In the genomic region with DNA sequence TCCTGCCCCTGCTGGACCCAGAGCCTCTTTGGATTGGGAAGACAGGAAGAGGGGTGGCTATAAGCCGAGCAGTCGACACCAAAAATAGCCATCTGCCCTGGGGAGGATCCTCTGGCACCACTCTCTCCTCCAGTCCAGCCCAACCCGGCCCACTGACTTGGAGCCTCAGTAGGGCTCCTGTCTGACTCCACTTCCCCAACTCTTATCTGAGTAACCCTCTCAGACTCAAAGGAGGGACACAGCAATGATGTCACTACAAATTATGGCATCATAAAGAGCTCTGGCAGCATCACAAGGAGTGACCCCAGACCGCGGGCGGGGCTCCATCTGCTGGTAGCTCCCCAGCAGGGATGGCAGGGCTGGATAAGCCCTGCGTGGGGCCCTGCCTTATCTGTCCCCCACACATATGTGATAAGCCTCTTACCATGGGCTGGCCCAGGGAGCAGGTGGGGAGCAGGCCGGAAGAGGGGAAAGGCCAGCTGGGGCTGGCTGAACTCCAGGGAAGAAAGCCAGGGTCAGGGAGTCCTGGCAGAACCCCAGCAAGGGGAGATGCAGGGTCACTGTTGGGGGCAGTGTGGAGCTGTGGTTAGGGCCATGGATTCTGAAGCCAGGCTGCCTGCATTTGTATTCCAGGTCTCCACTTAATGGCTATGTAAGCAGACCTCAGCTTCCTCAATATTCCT, we compare ENCODE assay signal across 1 cellular context.
TF ChIP-seq lines count a peak whose summit lies in the region.

No MANE protein-coding gene starts in this region.

TF ChIP-seq in K562, 482 proteins besides CTCF, POLR2A, EP300 and RAD21 (continued from another document and continues in another):
- TF ChIP-seq BRF2 (IDR thresholded peaks at IDR 0.05; ENCODE audit: borderline replicate concordance, insufficient read depth, insufficient read length) (no peak), MAFK (IDR thresholded peaks at IDR 0.05; ENCODE audit: low read length) (peak; percentile 47), CREBBP (IDR thresholded peaks at IDR 0.05; ENCODE audit: low read depth, low read length) (no peak), DMBX1 (CRISPR knock-in tag; IDR thresholded peaks at IDR 0.05; ENCODE audit: borderline replicate concordance) (peak; percentile 99), ZNF561 (CRISPR knock-in tag; conservative IDR thresholded peaks at IDR 0.05) (peak; percentile 59; the same call in 1 of the 2 replicates), ZNF197 (CRISPR knock-in tag; IDR thresholded peaks at IDR 0.05; ENCODE audit: low read depth) (peak; percentile 100), GATA2 (CRISPR knock-in tag; IDR thresholded peaks at IDR 0.05) (peak; percentile 100), ZNF644 (tag; IDR thresholded peaks at IDR 0.05; ENCODE audit: low read depth) (peak; percentile 100), E2F8 (IDR thresholded peaks at IDR 0.05; ENCODE audit: low read depth, partially characterized antibody) (peak; percentile 84), KAT2B (IDR thresholded peaks at IDR 0.05; ENCODE audit: low read depth, low read length) (no peak), FIP1L1 (IDR thresholded peaks at IDR 0.05; ENCODE audit: low read depth, low read length, poor library complexity, severe bottlenecking) (peak; percentile 53), RNF2 (IDR thresholded peaks at IDR 0.05) (peak; percentile 99), RBM15 (IDR thresholded peaks at IDR 0.05; ENCODE audit: insufficient read depth, low read length) (no peak), HOXB6 (CRISPR knock-in tag; IDR thresholded peaks at IDR 0.05; ENCODE audit: borderline replicate concordance) (no peak), YBX1 (IDR thresholded peaks at IDR 0.05) (no peak), ZNF24 (IDR thresholded peaks at IDR 0.05) (peak; percentile 93), ZNF785 (CRISPR knock-in tag; IDR thresholded peaks at IDR 0.05) (peak; percentile 69; the same call in 1 of the 2 replicates), CREB3L1 (IDR thresholded peaks at IDR 0.05; ENCODE audit: borderline replicate concordance, low read depth) (peak; percentile 73; the same call in 1 of the 2 replicates), U2AF1 (optimal IDR thresholded peaks at IDR 0.05; ENCODE audit: low read depth, low read length) (no peak), RBM39 (optimal IDR thresholded peaks at IDR 0.05; ENCODE audit: low read depth, low read length) (peak; percentile 27), MGA (IDR thresholded peaks at IDR 0.05) (no peak; the same call in 1 of the 2 replicates), CHD1 (IDR thresholded peaks at IDR 0.05; ENCODE audit: low read length) (no peak), ESRRA (IDR thresholded peaks at IDR 0.05; ENCODE audit: borderline replicate concordance, low read depth) (peak; percentile 90), FOXK2 (conservative IDR thresholded peaks at IDR 0.05 in 1 of 2, IDR thresholded peaks at IDR 0.05 in 1 of 2; ENCODE audit: low read depth in 2 of 2) (peak; percentile 4 to 46; a peak in 1 of 4 replicates), TAF7 (tag; IDR thresholded peaks at IDR 0.05) (no peak), NFYB (IDR thresholded peaks at IDR 0.05; ENCODE audit: extremely low read depth, insufficient read length) (no peak)
- TF ChIP-seq, protein P1, sequence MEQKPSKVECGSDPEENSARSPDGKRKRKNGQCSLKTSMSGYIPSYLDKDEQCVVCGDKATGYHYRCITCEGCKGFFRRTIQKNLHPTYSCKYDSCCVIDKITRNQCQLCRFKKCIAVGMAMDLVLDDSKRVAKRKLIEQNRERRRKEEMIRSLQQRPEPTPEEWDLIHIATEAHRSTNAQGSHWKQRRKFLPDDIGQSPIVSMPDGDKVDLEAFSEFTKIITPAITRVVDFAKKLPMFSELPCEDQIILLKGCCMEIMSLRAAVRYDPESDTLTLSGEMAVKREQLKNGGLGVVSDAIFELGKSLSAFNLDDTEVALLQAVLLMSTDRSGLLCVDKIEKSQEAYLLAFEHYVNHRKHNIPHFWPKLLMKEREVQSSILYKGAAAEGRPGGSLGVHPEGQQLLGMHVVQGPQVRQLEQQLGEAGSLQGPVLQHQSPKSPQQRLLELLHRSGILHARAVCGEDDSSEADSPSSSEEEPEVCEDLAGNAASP (IDR thresholded peaks at IDR 0.05): no peak
- TF ChIP-seq, protein P2, sequence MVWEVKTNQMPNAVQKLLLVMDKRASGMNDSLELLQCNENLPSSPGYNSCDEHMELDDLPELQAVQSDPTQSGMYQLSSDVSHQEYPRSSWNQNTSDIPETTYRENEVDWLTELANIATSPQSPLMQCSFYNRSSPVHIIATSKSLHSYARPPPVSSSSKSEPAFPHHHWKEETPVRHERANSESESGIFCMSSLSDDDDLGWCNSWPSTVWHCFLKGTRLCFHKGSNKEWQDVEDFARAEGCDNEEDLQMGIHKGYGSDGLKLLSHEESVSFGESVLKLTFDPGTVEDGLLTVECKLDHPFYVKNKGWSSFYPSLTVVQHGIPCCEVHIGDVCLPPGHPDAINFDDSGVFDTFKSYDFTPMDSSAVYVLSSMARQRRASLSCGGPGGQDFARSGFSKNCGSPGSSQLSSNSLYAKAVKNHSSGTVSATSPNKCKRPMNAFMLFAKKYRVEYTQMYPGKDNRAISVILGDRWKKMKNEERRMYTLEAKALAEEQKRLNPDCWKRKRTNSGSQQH (CRISPR knock-in tag; IDR thresholded peaks at IDR 0.05): peak; percentile 97
- TF ChIP-seq, protein P3, sequence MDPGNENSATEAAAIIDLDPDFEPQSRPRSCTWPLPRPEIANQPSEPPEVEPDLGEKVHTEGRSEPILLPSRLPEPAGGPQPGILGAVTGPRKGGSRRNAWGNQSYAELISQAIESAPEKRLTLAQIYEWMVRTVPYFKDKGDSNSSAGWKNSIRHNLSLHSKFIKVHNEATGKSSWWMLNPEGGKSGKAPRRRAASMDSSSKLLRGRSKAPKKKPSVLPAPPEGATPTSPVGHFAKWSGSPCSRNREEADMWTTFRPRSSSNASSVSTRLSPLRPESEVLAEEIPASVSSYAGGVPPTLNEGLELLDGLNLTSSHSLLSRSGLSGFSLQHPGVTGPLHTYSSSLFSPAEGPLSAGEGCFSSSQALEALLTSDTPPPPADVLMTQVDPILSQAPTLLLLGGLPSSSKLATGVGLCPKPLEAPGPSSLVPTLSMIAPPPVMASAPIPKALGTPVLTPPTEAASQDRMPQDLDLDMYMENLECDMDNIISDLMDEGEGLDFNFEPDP (CRISPR knock-in tag; IDR thresholded peaks at IDR 0.05): peak; percentile 93
